In the genomic region with DNA sequence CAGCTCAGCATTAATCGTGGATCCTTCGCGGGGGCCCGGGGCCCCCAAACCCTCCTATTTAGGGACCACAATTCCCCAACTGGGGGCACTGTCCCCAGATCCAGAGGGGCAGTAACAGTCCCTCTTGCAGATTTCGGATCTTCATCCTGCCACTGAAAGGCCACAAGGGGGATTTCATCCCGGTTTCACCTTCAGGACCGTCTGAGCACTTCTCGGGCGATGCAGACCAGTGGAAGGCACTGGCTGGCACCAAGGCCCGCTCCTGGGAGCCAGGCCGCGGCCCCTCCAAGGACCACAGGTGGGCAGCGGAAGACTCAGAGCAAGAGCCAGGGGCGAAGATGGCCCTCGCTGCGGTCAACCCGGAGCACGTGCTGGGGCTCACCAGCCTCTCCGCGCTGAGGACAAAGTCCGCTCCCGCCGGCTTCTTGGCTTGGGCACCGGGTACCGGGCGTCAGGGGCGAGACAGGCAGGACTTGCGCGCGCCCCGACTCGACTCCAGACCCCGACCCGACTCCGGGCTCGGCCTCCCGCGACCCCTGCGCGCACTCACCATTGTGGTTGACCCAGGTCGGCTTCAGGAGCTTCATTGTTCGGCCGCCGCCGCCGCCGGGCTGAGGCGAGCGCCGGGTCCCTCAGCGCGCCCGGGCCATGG, we compare ENCODE assay signal across 1 cellular context.
TF ChIP-seq lines count a peak whose summit lies in the region.

No MANE protein-coding gene starts in this region.

TF ChIP-seq in WTC11, 78 proteins besides CTCF, POLR2A, EP300 and RAD21 (continued from another document):
- TF ChIP-seq PREB (CRISPR knock-in tag; IDR thresholded peaks at IDR 0.05; ENCODE audit: borderline replicate concordance) (no peak), GABPB1 (CRISPR knock-in tag; IDR thresholded peaks at IDR 0.05) (no peak), NFE2L1 (CRISPR knock-in tag; IDR thresholded peaks at IDR 0.05) (no peak), NFYB (CRISPR knock-in tag; conservative IDR thresholded peaks at IDR 0.05; ENCODE audit: low read depth) (no peak), PRRX2 (CRISPR knock-in tag; IDR thresholded peaks at IDR 0.05) (no peak)
- TF ChIP-seq, protein P1, sequence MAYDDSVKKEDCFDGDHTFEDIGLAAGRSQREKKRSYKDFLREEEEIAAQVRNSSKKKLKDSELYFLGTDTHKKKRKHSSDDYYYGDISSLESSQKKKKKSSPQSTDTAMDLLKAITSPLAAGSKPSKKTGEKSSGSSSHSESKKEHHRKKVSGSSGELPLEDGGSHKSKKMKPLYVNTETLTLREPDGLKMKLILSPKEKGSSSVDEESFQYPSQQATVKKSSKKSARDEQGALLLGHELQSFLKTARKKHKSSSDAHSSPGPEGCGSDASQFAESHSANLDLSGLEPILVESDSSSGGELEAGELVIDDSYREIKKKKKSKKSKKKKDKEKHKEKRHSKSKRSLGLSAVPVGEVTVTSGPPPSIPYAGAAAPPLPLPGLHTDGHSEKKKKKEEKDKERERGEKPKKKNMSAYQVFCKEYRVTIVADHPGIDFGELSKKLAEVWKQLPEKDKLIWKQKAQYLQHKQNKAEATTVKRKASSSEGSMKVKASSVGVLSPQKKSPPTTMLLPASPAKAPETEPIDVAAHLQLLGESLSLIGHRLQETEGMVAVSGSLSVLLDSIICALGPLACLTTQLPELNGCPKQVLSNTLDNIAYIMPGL (CRISPR knock-in tag; IDR thresholded peaks at IDR 0.05) = peak; percentile 14; the same call in 1 of the 2 replicates
- TF ChIP-seq, protein P2, sequence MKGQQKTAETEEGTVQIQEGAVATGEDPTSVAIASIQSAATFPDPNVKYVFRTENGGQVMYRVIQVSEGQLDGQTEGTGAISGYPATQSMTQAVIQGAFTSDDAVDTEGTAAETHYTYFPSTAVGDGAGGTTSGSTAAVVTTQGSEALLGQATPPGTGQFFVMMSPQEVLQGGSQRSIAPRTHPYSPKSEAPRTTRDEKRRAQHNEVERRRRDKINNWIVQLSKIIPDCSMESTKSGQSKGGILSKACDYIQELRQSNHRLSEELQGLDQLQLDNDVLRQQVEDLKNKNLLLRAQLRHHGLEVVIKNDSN (CRISPR knock-in tag; IDR thresholded peaks at IDR 0.05) = peak; percentile 45
TF ChIP-seq in WTC11: peak in this region for 4.
